In the genomic region with DNA sequence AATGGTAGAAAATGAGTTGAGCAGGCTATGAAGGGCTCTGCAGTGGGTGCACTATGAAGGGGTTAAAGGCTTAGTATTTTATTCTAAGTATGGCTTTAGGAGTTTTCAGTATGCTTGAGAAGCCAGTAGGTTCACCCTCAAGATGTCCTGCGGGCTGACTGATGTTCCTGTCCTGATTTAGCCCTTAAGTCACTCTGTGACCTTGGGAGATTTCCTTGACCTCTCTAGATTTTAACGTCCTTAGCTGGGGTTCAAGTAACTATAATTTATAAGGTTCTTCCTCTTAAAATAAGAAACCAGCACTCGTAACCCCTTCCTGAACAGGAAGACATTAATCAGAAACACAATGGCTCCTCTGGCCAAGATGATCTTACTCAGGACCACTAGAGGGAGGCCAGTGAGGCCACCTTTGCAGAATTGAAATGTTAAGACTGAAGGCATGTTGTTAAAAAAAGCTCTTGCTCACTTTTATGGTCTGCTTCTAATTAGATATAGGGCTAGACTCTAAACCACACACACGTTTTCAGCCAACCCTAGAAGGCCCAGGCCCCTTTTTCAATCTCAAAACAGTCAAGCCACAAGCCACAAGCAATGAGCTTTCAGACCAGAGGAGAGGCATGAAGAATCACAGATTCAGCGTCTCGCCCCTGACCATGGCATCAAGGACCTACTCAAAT, we compare ENCODE assay signal across 8 cellular contexts. TPM values are rescaled to one million over a fixed set of nuclear protein-coding genes. Genes with fewer than 3 reads are reported as not detected.
DNase-seq lines count a peak whose midpoint lies in the region; ATAC-seq and TF ChIP-seq lines count a peak whose summit lies in the region.

No MANE protein-coding gene starts in this region.

- ATAC-seq in right lobe of liver = peak; percentile 18 to 70 (median 46)

- TF ChIP-seq CTCF in GM12875 (IDR thresholded peaks at IDR 0.05; ENCODE audit: borderline replicate concordance, insufficient read depth, low read depth, low read length) (peak; percentile 37; the same call in 1 of the 2 replicates), HEK293 (tag by site-specific recombination; IDR thresholded peaks at IDR 0.05) (0 out of 2 replicates have a peak, but pooled peaks have one; percentile 19), right lobe of liver (IDR thresholded peaks at IDR 0.05) (peak; percentile 14 to 21 (median 17))

- H3K4me1 ChIP-seq in HEK293 (ENCODE audit: control insufficient read depth, insufficient read depth, low read length) (no peaks in the 10 kb centered on the region; the same call in 1 of the 2 replicates), right lobe of liver (peaks cover 0 to 7% (median 0%) of the 10 kb centered on the region in 4 donors)

- CTCF ChIA-PET in HEK293 (lab: Yijun Ruan, JAX) = interaction anchor here (0.6 to 3.2 kb wide), 16 partner anchors 23 to 908 kb away, joined by 3 to 10 read pairs (median 4); no protein-coding TSS in a partner anchor

- DNase-seq in SK-N-DZ (ENCODE audit: low spot score) (peak; percentile 32), right lobe of liver (no peak), DMS79 treated with DMSO at 0.1 percent for 48 hours (lab: John Stamatoyannopoulos, UW) (no peak), NCI-H128 (lab: John Stamatoyannopoulos, UW; ENCODE audit: unreplicated experiment) (no peak), HPDE6-E6E7 (ENCODE audit: extremely low spot score) (no peak)
- DNase-seq in activated CD4-positive, CD25-positive, alpha-beta regulatory T cell (lab: John Stamatoyannopoulos, UW) = no peak

- H3K9me3 ChIP-seq in HEK293 (ENCODE audit: control insufficient read depth, insufficient read depth, low read depth, low read length) = no peaks in the 10 kb centered on the region
- no peaks in the 10 kb centered on the region for H3K9me3 ChIP-seq in right lobe of liver

- no peaks in the 10 kb centered on the region for H3K27me3 ChIP-seq in right lobe of liver

- WGBS in right lobe of liver (ENCODE audit: insufficient coverage, low coverage, low lambda C conversion rate, missing lambda C conversion rate) = 26% methylated on average over 3 of the region's 6 CpGs

- no peak for TF ChIP-seq POLR2A in right lobe of liver (IDR thresholded peaks at IDR 0.05)

- POLR2A ChIA-PET in HEK293 (lab: Yijun Ruan, JAX) = interaction anchor here (0.7 kb wide), 1 partner anchor 19 kb away, joined by 3 read pairs; no protein-coding TSS in a partner anchor

- intact Hi-C loops in right lobe of liver (cut with DNase I) = no loop called here

- H3K27ac ChIP-seq in HEK293 (ENCODE audit: extremely low read depth, low read depth, low read length) (no peak overlapping the region), right lobe of liver (no peak overlapping the region)

- H3K36me3 ChIP-seq in HEK293 (ENCODE audit: control insufficient read depth in 2 of 2, insufficient read depth in 1 of 2, low read length in 2 of 2) (no peaks in the 10 kb centered on the region), right lobe of liver (no peaks in the 10 kb centered on the region)

- H3K4me3 ChIP-seq in GM12875 (ENCODE audit: low read depth, low read length) (no peak overlapping the region), HEK293 (ENCODE audit: low read depth, low read length) (no peak overlapping the region), right lobe of liver (no peak overlapping the region)

TF ChIP-seq in HEK293, 187 proteins besides CTCF, POLR2A, EP300 and RAD21:
- TF ChIP-seq ZNF433 (tag by site-specific recombination; IDR thresholded peaks at IDR 0.05; ENCODE audit: low read depth) (no peak), KLF16 (tag by site-specific recombination; IDR thresholded peaks at IDR 0.05) (no peak), ZBTB17 (tag by site-specific recombination; IDR thresholded peaks at IDR 0.05) (peak; percentile 70), ZNF654 (tag by site-specific recombination; IDR thresholded peaks at IDR 0.05; ENCODE audit: low read depth) (peak; percentile 12; the same call in 1 of the 2 replicates), ZNF558 (tag by site-specific recombination; IDR thresholded peaks at IDR 0.05) (no peak)
- TF ChIP-seq, protein P1, sequence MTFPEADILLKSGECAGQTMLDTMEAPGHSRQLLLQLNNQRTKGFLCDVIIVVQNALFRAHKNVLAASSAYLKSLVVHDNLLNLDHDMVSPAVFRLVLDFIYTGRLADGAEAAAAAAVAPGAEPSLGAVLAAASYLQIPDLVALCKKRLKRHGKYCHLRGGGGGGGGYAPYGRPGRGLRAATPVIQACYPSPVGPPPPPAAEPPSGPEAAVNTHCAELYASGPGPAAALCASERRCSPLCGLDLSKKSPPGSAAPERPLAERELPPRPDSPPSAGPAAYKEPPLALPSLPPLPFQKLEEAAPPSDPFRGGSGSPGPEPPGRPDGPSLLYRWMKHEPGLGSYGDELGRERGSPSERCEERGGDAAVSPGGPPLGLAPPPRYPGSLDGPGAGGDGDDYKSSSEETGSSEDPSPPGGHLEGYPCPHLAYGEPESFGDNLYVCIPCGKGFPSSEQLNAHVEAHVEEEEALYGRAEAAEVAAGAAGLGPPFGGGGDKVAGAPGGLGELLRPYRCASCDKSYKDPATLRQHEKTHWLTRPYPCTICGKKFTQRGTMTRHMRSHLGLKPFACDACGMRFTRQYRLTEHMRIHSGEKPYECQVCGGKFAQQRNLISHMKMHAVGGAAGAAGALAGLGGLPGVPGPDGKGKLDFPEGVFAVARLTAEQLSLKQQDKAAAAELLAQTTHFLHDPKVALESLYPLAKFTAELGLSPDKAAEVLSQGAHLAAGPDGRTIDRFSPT (tag by site-specific recombination; IDR thresholded peaks at IDR 0.05) = no peak
- TF ChIP-seq, protein P2, sequence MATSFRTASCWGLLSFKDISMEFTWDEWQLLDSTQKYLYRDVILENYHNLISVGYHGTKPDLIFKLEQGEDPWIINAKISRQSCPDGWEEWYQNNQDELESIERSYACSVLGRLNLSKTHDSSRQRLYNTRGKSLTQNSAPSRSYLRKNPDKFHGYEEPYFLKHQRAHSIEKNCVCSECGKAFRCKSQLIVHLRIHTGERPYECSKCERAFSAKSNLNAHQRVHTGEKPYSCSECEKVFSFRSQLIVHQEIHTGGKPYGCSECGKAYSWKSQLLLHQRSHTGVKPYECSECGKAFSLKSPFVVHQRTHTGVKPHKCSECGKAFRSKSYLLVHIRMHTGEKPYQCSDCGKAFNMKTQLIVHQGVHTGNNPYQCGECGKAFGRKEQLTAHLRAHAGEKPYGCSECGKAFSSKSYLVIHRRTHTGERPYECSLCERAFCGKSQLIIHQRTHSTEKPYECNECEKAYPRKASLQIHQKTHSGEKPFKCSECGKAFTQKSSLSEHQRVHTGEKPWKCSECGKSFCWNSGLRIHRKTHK (tag by site-specific recombination; IDR thresholded peaks at IDR 0.05) = no peak
- TF ChIP-seq, protein P3, sequence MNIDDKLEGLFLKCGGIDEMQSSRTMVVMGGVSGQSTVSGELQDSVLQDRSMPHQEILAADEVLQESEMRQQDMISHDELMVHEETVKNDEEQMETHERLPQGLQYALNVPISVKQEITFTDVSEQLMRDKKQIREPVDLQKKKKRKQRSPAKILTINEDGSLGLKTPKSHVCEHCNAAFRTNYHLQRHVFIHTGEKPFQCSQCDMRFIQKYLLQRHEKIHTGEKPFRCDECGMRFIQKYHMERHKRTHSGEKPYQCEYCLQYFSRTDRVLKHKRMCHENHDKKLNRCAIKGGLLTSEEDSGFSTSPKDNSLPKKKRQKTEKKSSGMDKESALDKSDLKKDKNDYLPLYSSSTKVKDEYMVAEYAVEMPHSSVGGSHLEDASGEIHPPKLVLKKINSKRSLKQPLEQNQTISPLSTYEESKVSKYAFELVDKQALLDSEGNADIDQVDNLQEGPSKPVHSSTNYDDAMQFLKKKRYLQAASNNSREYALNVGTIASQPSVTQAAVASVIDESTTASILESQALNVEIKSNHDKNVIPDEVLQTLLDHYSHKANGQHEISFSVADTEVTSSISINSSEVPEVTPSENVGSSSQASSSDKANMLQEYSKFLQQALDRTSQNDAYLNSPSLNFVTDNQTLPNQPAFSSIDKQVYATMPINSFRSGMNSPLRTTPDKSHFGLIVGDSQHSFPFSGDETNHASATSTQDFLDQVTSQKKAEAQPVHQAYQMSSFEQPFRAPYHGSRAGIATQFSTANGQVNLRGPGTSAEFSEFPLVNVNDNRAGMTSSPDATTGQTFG (tag by site-specific recombination; IDR thresholded peaks at IDR 0.05; ENCODE audit: borderline replicate concordance) = no peak
- TF ChIP-seq, protein P4, sequence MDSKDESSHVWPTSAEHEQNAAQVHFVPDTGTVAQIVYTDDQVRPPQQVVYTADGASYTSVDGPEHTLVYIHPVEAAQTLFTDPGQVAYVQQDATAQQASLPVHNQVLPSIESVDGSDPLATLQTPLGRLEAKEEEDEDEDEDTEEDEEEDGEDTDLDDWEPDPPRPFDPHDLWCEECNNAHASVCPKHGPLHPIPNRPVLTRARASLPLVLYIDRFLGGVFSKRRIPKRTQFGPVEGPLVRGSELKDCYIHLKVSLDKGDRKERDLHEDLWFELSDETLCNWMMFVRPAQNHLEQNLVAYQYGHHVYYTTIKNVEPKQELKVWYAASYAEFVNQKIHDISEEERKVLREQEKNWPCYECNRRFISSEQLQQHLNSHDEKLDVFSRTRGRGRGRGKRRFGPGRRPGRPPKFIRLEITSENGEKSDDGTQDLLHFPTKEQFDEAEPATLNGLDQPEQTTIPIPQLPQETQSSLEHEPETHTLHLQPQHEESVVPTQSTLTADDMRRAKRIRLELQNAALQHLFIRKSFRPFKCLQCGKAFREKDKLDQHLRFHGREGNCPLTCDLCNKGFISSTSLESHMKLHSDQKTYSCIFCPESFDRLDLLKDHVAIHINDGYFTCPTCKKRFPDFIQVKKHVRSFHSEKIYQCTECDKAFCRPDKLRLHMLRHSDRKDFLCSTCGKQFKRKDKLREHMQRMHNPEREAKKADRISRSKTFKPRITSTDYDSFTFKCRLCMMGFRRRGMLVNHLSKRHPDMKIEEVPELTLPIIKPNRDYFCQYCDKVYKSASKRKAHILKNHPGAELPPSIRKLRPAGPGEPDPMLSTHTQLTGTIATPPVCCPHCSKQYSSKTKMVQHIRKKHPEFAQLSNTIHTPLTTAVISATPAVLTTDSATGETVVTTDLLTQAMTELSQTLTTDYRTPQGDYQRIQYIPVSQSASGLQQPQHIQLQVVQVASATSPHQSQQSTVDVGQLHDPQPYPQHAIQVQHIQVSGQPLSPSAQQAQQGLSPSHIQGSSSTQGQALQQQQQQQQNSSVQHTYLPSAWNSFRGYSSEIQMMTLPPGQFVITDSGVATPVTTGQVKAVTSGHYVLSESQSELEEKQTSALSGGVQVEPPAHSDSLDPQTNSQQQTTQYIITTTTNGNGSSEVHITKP (tag by site-specific recombination; IDR thresholded peaks at IDR 0.05) = no peak
- TF ChIP-seq, protein P5, sequence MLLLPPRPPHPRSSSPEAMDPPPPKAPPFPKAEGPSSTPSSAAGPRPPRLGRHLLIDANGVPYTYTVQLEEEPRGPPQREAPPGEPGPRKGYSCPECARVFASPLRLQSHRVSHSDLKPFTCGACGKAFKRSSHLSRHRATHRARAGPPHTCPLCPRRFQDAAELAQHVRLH (tag by site-specific recombination; IDR thresholded peaks at IDR 0.05) = no peak

RNA-seq across cellular contexts. Expression of a gene that starts 42.0 kb away (rescaled TPM):
- 398 and 440 TPM in 2 replicates for polyA plus RNA-seq in SK-N-DZ (2014; cell fraction: cytosol; rRNA removed)
- polyA plus RNA-seq in SK-N-DZ (2014; cell fraction: nucleus; rRNA removed) = 588 and 637 TPM in 2 replicates
- 1 to 10 TPM in 5 of 6 experiments, not detected in 1; 1.2 to 3.6 (median 3.0) TPM for total RNA-seq in right lobe of liver
